In the genomic region with DNA sequence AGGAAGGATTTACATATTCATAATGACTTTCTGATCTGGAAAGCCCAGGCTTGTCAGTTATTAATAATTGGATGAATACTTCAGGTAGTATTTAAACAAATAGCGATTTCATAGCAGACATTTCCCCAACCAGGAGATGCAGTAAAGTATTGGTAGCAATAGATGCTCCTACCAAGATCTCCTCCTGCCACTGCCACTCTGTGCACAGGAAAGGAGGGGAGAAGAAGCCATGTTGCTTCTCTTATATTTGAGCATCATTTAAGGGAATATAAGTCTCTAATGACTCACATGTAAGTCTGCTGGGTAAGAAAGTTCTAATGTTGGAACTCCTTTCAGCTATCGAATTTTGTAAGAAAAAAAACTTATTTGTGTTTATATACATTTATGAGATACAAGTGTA, we compare ENCODE assay signal across 8 cellular contexts. TPM values are rescaled to one million over a fixed set of nuclear protein-coding genes. Genes with fewer than 3 reads are reported as not detected.
A peak's percentile ranks its signal among the peaks of the same experiment; 100 is the strongest.
DNase-seq lines count a peak whose midpoint lies in the region; ATAC-seq and TF ChIP-seq lines count a peak whose summit lies in the region.

No MANE protein-coding gene starts in this region.

- H3K27ac ChIP-seq in lower lobe of right lung (peak overlapping the region; percentile 80), transverse colon (peak overlapping the region; percentile 87 to 90 (median 88))

- CTCF ChIA-PET in activated naive CD4-positive, alpha-beta T cell treated with anti-CD3 and anti-CD28 coated beads for 36 hours (lab: Charles Lee), result interaction anchor here (1.0 to 1.5 kb wide), 4 partner anchors 9 to 79 kb away, joined by 3 to 7 read pairs (median 3); no protein-coding TSS in a partner anchor

- H3K9me3 ChIP-seq in lower lobe of right lung, result no peaks in the 10 kb centered on the region
- no peaks in the 10 kb centered on the region for H3K9me3 ChIP-seq in transverse colon

- WGBS in transverse colon (ENCODE audit: low coverage in 1 of 2), 2 donors, result 50 to 56% methylated on average over 2 of the region's 2 CpGs

- intact Hi-C loops in activated naive CD4-positive, alpha-beta T cell treated with anti-CD3 and anti-CD28 coated beads for 36 hours (cut with micrococcal nuclease), result loop anchor here (1.0 kb wide), 6 partner anchors 16 to 912 kb away; a partner anchor contains a TSS
- intact Hi-C loops in lower lobe of right lung (cut with DNase I), result no loop called here
- intact Hi-C loops in transverse colon (cut with DNase I; ENCODE audit: low total_unique reads), result no loop called here

- H3K4me3 Mint-ChIP-seq in activated naive CD4-positive, alpha-beta T cell treated with anti-CD3 and anti-CD28 coated beads for 36 hours, result peak overlapping the region; percentile 91
- peak overlapping the region; percentile 90 for H3K4me3 Mint-ChIP-seq in activated naive CD8-positive, alpha-beta T cell treated with anti-CD3 and anti-CD28 coated beads, Interleukin-2, amount 50 U/mL, for 24 hours

- in situ Hi-C loops in transverse colon (cut with MboI; ENCODE audit: low pct_ligation_motif_present in 1 of 4, low pct_unique_long_range_greater_than_20kb in 1 of 4, low sequenced_read_pairs in 3 of 4) (no loop called here), ACHN (cut with HindIII; ENCODE audit: low pct_ligation_motif_present, low pct_unique_long_range_greater_than_20kb, low sequenced_read_pairs) (no loop called here)

- no peaks in the 10 kb centered on the region for H3K27me3 Mint-ChIP-seq in activated naive CD4-positive, alpha-beta T cell treated with anti-CD3 and anti-CD28 coated beads for 36 hours (ENCODE audit: low read depth)
- H3K27me3 Mint-ChIP-seq in activated naive CD8-positive, alpha-beta T cell treated with anti-CD3 and anti-CD28 coated beads, Interleukin-2, amount 50 U/mL, for 24 hours, result no peaks in the 10 kb centered on the region

- peak; percentile 3 for ATAC-seq in activated naive CD8-positive, alpha-beta T cell treated with anti-CD3 and anti-CD28 coated beads, Interleukin-2, amount 50 U/mL, for 24 hours
- no peak for ATAC-seq in lower lobe of right lung
- ATAC-seq in GM19455 (IDR thresholded peaks at IDR 0.05; ENCODE audit: unreplicated experiment), result no peak
- ATAC-seq in HG03045 (IDR thresholded peaks at IDR 0.05; ENCODE audit: unreplicated experiment), result no peak

- TF ChIP-seq POLR2A in transverse colon (IDR thresholded peaks at IDR 0.05), result no peak

- H3K36me3 ChIP-seq in lower lobe of right lung (no peaks in the 10 kb centered on the region), transverse colon (no peaks in the 10 kb centered on the region)

- H3K4me1 Mint-ChIP-seq in activated naive CD4-positive, alpha-beta T cell treated with anti-CD3 and anti-CD28 coated beads for 36 hours (ENCODE audit: low read depth), result peaks cover 39% of the 10 kb centered on the region
- peaks cover 55% of the 10 kb centered on the region for H3K4me1 Mint-ChIP-seq in activated naive CD8-positive, alpha-beta T cell treated with anti-CD3 and anti-CD28 coated beads, Interleukin-2, amount 50 U/mL, for 24 hours

- no peaks in the 10 kb centered on the region for H3K27me3 ChIP-seq in lower lobe of right lung (ENCODE audit: low read depth)
- no peaks in the 10 kb centered on the region for H3K27me3 ChIP-seq in transverse colon

- no peak for TF ChIP-seq CTCF in lower lobe of right lung (IDR thresholded peaks at IDR 0.05)
- no peak for TF ChIP-seq CTCF in transverse colon (IDR thresholded peaks at IDR 0.05)

- H3K9me3 Mint-ChIP-seq in activated naive CD4-positive, alpha-beta T cell treated with anti-CD3 and anti-CD28 coated beads for 36 hours, result peaks cover 1% of the 10 kb centered on the region
- peaks cover 4% of the 10 kb centered on the region for H3K9me3 Mint-ChIP-seq in activated naive CD8-positive, alpha-beta T cell treated with anti-CD3 and anti-CD28 coated beads, Interleukin-2, amount 50 U/mL, for 24 hours

- TF ChIP-seq EP300 in transverse colon (IDR thresholded peaks at IDR 0.05; ENCODE audit: low read depth), result no peak

- peak overlapping the region; percentile 69 for H3K4me3 ChIP-seq in lower lobe of right lung
- peak overlapping the region in 3 of 4 donors; percentile 37 to 60 (median 46) for H3K4me3 ChIP-seq in transverse colon

- H3K4me1 ChIP-seq in lower lobe of right lung, result peaks cover 58% of the 10 kb centered on the region
- H3K4me1 ChIP-seq in transverse colon, result peaks cover 0 to 38% (median 5%) of the 10 kb centered on the region in 4 donors

- peak overlapping the region; percentile 99 for H3K27ac Mint-ChIP-seq in activated naive CD4-positive, alpha-beta T cell treated with anti-CD3 and anti-CD28 coated beads for 36 hours
- H3K27ac Mint-ChIP-seq in activated naive CD8-positive, alpha-beta T cell treated with anti-CD3 and anti-CD28 coated beads, Interleukin-2, amount 50 U/mL, for 24 hours, result peak overlapping the region; percentile 97

- DNase-seq in activated naive CD4-positive, alpha-beta T cell treated with anti-CD3 and anti-CD28 coated beads for 36 hours, result peak; percentile 49
- no peak for DNase-seq in activated naive CD4-positive, alpha-beta T cell treated with anti-CD3 and anti-CD28 coated beads, Interleukin-2, amount 50 U/mL, for 16 hours
- DNase-seq in activated naive CD8-positive, alpha-beta T cell treated with anti-CD3 and anti-CD28 coated beads, Interleukin-2, amount 50 U/mL, for 24 hours, result no peak
- DNase-seq in lower lobe of right lung (no peak), transverse colon (no peak), ACHN (no peak)

- H3K36me3 Mint-ChIP-seq in activated naive CD4-positive, alpha-beta T cell treated with anti-CD3 and anti-CD28 coated beads for 36 hours (ENCODE audit: low read depth), result peaks cover 52% of the 10 kb centered on the region
- H3K36me3 Mint-ChIP-seq in activated naive CD8-positive, alpha-beta T cell treated with anti-CD3 and anti-CD28 coated beads, Interleukin-2, amount 50 U/mL, for 24 hours (ENCODE audit: low read depth), result peaks cover 55% of the 10 kb centered on the region

RNA-seq across cellular contexts. Expression of a gene that starts 0.4 kb away (rescaled TPM):
- total RNA-seq in activated naive CD4-positive, alpha-beta T cell treated with anti-CD3 and anti-CD28 coated beads for 36 hours, result 100 to 1,000 TPM; 287 to 288 TPM
- total RNA-seq in lower lobe of right lung (102 TPM), transverse colon (10 to 100 TPM; 11.1 to 36.5 (median 17.9) TPM)
